Comparison of ENCODE assay signal across 5 cellular contexts in the genomic region with DNA sequence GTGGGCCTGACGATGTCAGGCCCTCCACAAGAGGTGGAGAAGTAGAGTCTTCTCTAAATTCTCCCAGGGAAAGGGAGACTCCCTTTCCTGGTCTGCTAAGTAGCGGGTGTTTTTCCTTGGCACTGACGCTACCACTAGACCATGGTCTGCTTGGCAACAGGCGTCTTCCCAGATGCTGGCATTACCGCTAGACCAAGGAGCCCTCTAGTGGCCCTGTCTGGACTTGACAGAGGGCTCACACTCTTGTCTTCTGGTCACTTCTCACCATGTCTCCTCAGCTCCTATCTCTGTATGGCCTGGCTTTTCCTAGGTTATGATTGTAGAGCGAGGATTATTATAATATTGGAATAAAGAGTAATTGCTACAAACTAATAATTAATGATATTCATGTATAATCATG. TPM values are rescaled to one million over a fixed set of nuclear protein-coding genes. Genes with fewer than 3 reads are reported as not detected.
"Had no signal": no experiment of that assay in that cellular context is flagged by ENCODE, and none has a peak within 500 bp of the region (broad histone marks: within the 10 kb centered on the region; RNA-seq: fewer than 3 reads in every experiment).

No MANE protein-coding gene starts in this region.

RNA-seq across cellular contexts. Expression of gene RASSF6, which starts 51.1 kb away (rescaled TPM):
- total RNA-seq: activated naive CD8-positive, alpha-beta T cell treated with anti-CD3 and anti-CD28 coated beads for 36 hours; cardiac muscle cell; dermis microvascular lymphatic vessel endothelial cell; sciatic nerve had no signal
- polyA plus RNA-seq: cardiac muscle cell, smooth muscle cell had no signal
